11 cellular contexts compared by ENCODE assay signal in genomic region chr14:102805941-102806340, GRCh38.
DNase-seq lines count a peak whose midpoint lies in the region; ATAC-seq and TF ChIP-seq lines count a peak whose summit lies in the region.
"Had no signal": no experiment of that assay in that cellular context is flagged by ENCODE, and none has a peak within 500 bp of the region (broad histone marks: within the 10 kb centered on the region; RNA-seq: fewer than 3 reads in every experiment).

No MANE protein-coding gene starts in this region.

- no peaks in the 10 kb centered on the region for H3K9me3 ChIP-seq in MM.1S (replicated peaks; ENCODE audit: insufficient read depth, low read length)

- H3K9ac ChIP-seq in MM.1S (ENCODE audit: low read length), result peak overlapping the region; percentile 21; the same call in 1 of the 2 replicates

- no peak for ATAC-seq in GM18520 (IDR thresholded peaks at IDR 0.05; ENCODE audit: unreplicated experiment)

- TF ChIP-seq CTCF in MM.1S (IDR thresholded peaks at IDR 0.05; ENCODE audit: low read length), result no peak
- TF ChIP-seq CTCF in astrocyte of the spinal cord (IDR thresholded peaks at IDR 0.05; ENCODE audit: low read depth, low read length), result peak; percentile 21

- H2AFZ ChIP-seq in MM.1S (ENCODE audit: low read length), result no peak overlapping the region

- H3K27me3 ChIP-seq in MM.1S (replicated peaks; ENCODE audit: insufficient read depth, low read length), result no peaks in the 10 kb centered on the region

- H3K9me2 ChIP-seq in MM.1S (replicated peaks; ENCODE audit: insufficient read depth, low read length), result no peaks in the 10 kb centered on the region

- DNase-seq in activated CD8-positive, alpha-beta memory T cell treated with anti-CD3 and anti-CD28 coated beads, Interleukin-2, amount 50 U/mL, for 48 hours, result peak; percentile 59
- no peak for DNase-seq in activated CD8-positive, alpha-beta memory T cell treated with anti-CD3 and anti-CD28 coated beads for 24 hours
- DNase-seq in MM.1S, result no peak
- DNase-seq in astrocyte of the spinal cord (ENCODE audit: low read depth, low spot score), result no peak
- DNase-seq in stimulated activated CD8-positive, alpha-beta memory T cell treated with anti-CD3 and anti-CD28 coated beads, Interleukin-4, amount 100 ng/mL, for 48 hours, result peak; percentile 42
- DNase-seq in SW480 (ENCODE audit: low spot score), result no peak
- no peak for DNase-seq in NCI-H748 (lab: John Stamatoyannopoulos, UW; ENCODE audit: unreplicated experiment)
- DNase-seq: NCI-H1092 treated with DMSO at 0.1 percent for 48 hours, NCI-H2227 treated with DMSO at 0.1 percent for 48 hours, T1000 had no signal

- H3K36me3 ChIP-seq in MM.1S (replicated peaks; ENCODE audit: insufficient read depth, low read length), result no peaks in the 10 kb centered on the region

- H3K4me1 ChIP-seq in MM.1S (ENCODE audit: low read length), result peaks cover 38% of the 10 kb centered on the region

- in situ Hi-C loops in astrocyte of the spinal cord (cut with HindIII; ENCODE audit: low sequenced_read_pairs), result no loop called here

- peak overlapping the region; percentile 41; the same call in 1 of the 2 replicates for H3K4me3 ChIP-seq in MM.1S (ENCODE audit: low read length)
- H3K4me3 ChIP-seq in astrocyte of the spinal cord (ENCODE audit: low read depth, low read length), result no peak overlapping the region

- H4K20me1 ChIP-seq in MM.1S (ENCODE audit: insufficient read depth, low read length), result no peaks in the 10 kb centered on the region

- peak overlapping the region; percentile 83 for H3K4me2 ChIP-seq in MM.1S (ENCODE audit: low read depth, low read length)

- peaks cover 30% of the 10 kb centered on the region for H3F3A ChIP-seq in MM.1S (ENCODE audit: insufficient read depth, low read length)

- peak overlapping the region; percentile 89 for H3K27ac ChIP-seq in MM.1S (ENCODE audit: low read length)

- peaks cover 83% of the 10 kb centered on the region for H3K79me2 ChIP-seq in MM.1S (ENCODE audit: low read length)

Comparison
In these comparisons a context has a peak if more than half of its experiments do, and no peak if none do; other contexts are left out.
1. DNase-seq: peak in activated CD8-positive, alpha-beta memory T cell treated with anti-CD3 and anti-CD28 coated beads, Interleukin-2, amount 50 U/mL, for 48 hours (single experiment) and stimulated activated CD8-positive, alpha-beta memory T cell treated with anti-CD3 and anti-CD28 coated beads, Interleukin-4, amount 100 ng/mL, for 48 hours (single experiment); none in activated CD8-positive, alpha-beta memory T cell treated with anti-CD3 and anti-CD28 coated beads for 24 hours (single experiment), MM.1S (single experiment), astrocyte of the spinal cord (single experiment), SW480 (single experiment) and NCI-H748 (single experiment).